ENCODE assay signal across 22 cellular contexts in genomic region chr5:58041884-58042283, GRCh38.
"Had no signal": no experiment of that assay in that cellular context is flagged by ENCODE, and none has a peak within 500 bp of the region (broad histone marks: within the 10 kb centered on the region; RNA-seq: fewer than 3 reads in every experiment).

No MANE protein-coding gene starts in this region.

- DNase-seq: colonic mucosa; effector CD8-positive, alpha-beta T cell; glutamatergic neuron; kidney; left cardiac atrium; left ventricle myocardium inferior; mesendoderm; mucosa of descending colon; naive thymus-derived CD8-positive, alpha-beta T cell; psoas muscle; retina; right lobe of liver; spleen; stimulated activated CD4-positive, alpha-beta T cell treated with anti-CD3 and anti-CD28 coated beads, Interleukin-15, amount 100 ng/mL, for 24 hours; stimulated activated CD4-positive, alpha-beta T cell treated with anti-CD3 and anti-CD28 coated beads, Interleukin-1b, Interleukin-23, amount 100 ng/mL, for 48 hours; stimulated activated CD4-positive, alpha-beta T cell treated with anti-CD3 and anti-CD28 coated beads, Interleukin-4, amount 100 ng/mL, for 24 hours; stimulated activated naive CD8-positive, alpha-beta T cell treated with anti-CD3 and anti-CD28 coated beads, Interleukin-15, amount 100 ng/mL, for 72 hours; transverse colon had no signal

- H3K36me3 ChIP-seq: colonic mucosa, gastroesophageal sphincter, left ventricle myocardium inferior, right lobe of liver, spleen, thoracic aorta, transverse colon had no signal

- H3K27me3 ChIP-seq: colonic mucosa, gastroesophageal sphincter, right lobe of liver, spleen, transverse colon had no signal

- H3K4me3 ChIP-seq: colonic mucosa, gastroesophageal sphincter, left ventricle myocardium inferior, lung, mucosa of descending colon, psoas muscle, right lobe of liver, spleen, thoracic aorta, transverse colon had no signal

- FAIRE-seq: kidney had no signal

- H3K27ac ChIP-seq: colonic mucosa, gastroesophageal sphincter, left ventricle myocardium inferior, parathyroid adenoma, psoas muscle, right lobe of liver, spleen, thoracic aorta, transverse colon had no signal
